8 cellular contexts compared by ENCODE assay signal in genomic region chr18:61551586-61551985, GRCh38.
DNase-seq lines count a peak whose midpoint lies in the region; ATAC-seq and TF ChIP-seq lines count a peak whose summit lies in the region.

No MANE protein-coding gene starts in this region.

- H3K36me3 Mint-ChIP-seq in activated CD4-positive, alpha-beta T cell treated with anti-CD3 and anti-CD28 coated beads, Interleukin-2, amount 10 ng/mL, durations not matched to agents 7 days and 5 days (ENCODE audit: low read depth) = no peaks in the 10 kb centered on the region

- no peak overlapping the region for H3K4me3 ChIP-seq in epithelial cell of proximal tubule (ENCODE audit: low read depth, low read length)

- TF ChIP-seq CTCF in RWPE1 (conservative IDR thresholded peaks at IDR 0.05; ENCODE audit: low read depth) = peak; percentile 91
- peak; percentile 96 for TF ChIP-seq CTCF in epithelial cell of proximal tubule (conservative IDR thresholded peaks at IDR 0.05; ENCODE audit: low read depth, low read length)

- H3K27ac Mint-ChIP-seq in activated CD4-positive, alpha-beta T cell treated with anti-CD3 and anti-CD28 coated beads, Interleukin-2, amount 10 ng/mL, durations not matched to agents 7 days and 5 days = no peak overlapping the region

- CTCF ChIA-PET in activated CD4-positive, alpha-beta T cell treated with anti-CD3 and anti-CD28 coated beads, Interleukin-2, amount 10 ng/mL, durations not matched to agents 7 days and 5 days (lab: Charles Lee) = no interaction called here
- CTCF ChIA-PET in RWPE1 (lab: Yijun Ruan, JAX) = interaction anchor here (0.6 kb wide), 1 partner anchor 580 kb away, joined by 5 read pairs; no protein-coding TSS in a partner anchor

- peaks cover 9% of the 10 kb centered on the region for H3K4me1 Mint-ChIP-seq in activated CD4-positive, alpha-beta T cell treated with anti-CD3 and anti-CD28 coated beads, Interleukin-2, amount 10 ng/mL, durations not matched to agents 7 days and 5 days

- H3K9me3 Mint-ChIP-seq in activated CD4-positive, alpha-beta T cell treated with anti-CD3 and anti-CD28 coated beads, Interleukin-2, amount 10 ng/mL, durations not matched to agents 7 days and 5 days = no peaks in the 10 kb centered on the region

- H3K27ac ChIP-seq in RWPE1 = no peak overlapping the region

- POLR2A ChIA-PET in activated CD4-positive, alpha-beta T cell treated with anti-CD3 and anti-CD28 coated beads, Interleukin-2, amount 10 ng/mL, durations not matched to agents 7 days and 5 days (lab: Charles Lee) = no interaction called here
- POLR2A ChIA-PET in RWPE1 (lab: Yijun Ruan, JAX; ENCODE audit: low non-redundant PET) = no interaction called here

- peaks cover 5% of the 10 kb centered on the region for H3K27me3 Mint-ChIP-seq in activated CD4-positive, alpha-beta T cell treated with anti-CD3 and anti-CD28 coated beads, Interleukin-2, amount 10 ng/mL, durations not matched to agents 7 days and 5 days

- peak; percentile 39 for DNase-seq in activated CD4-positive, alpha-beta T cell treated with anti-CD3 and anti-CD28 coated beads, Interleukin-2, amount 10 ng/mL, durations not matched to agents 7 days and 5 days
- no peak for DNase-seq in activated CD4-positive, alpha-beta T cell treated with anti-CD3 and anti-CD28 coated beads for 1 hour
- DNase-seq in M059J (ENCODE audit: low read depth) (peak; percentile 81), RWPE1 (ENCODE audit: low spot score) (peak; percentile 67), epithelial cell of proximal tubule (ENCODE audit: low read depth) (peak; percentile 55), myocyte (ENCODE audit: low read depth) (peak; percentile 86), GOT3 (lab: John Stamatoyannopoulos, UW) (no peak)

- no peak overlapping the region for H3K4me3 Mint-ChIP-seq in activated CD4-positive, alpha-beta T cell treated with anti-CD3 and anti-CD28 coated beads, Interleukin-2, amount 10 ng/mL, durations not matched to agents 7 days and 5 days

- ATAC-seq in GM21825 (IDR thresholded peaks at IDR 0.05; ENCODE audit: unreplicated experiment) = peak; percentile 83

Comparison
In these comparisons a context has a peak if more than half of its experiments do, and no peak if none do; other contexts are left out.
1. DNase-seq: peak in activated CD4-positive, alpha-beta T cell treated with anti-CD3 and anti-CD28 coated beads, Interleukin-2, amount 10 ng/mL, durations not matched to agents 7 days and 5 days (single experiment), M059J (single experiment), RWPE1 (single experiment), epithelial cell of proximal tubule (single experiment) and myocyte (single experiment); none in activated CD4-positive, alpha-beta T cell treated with anti-CD3 and anti-CD28 coated beads for 1 hour (single experiment) and GOT3 (single experiment).